23 cellular contexts compared by ENCODE assay signal in the genomic region with DNA sequence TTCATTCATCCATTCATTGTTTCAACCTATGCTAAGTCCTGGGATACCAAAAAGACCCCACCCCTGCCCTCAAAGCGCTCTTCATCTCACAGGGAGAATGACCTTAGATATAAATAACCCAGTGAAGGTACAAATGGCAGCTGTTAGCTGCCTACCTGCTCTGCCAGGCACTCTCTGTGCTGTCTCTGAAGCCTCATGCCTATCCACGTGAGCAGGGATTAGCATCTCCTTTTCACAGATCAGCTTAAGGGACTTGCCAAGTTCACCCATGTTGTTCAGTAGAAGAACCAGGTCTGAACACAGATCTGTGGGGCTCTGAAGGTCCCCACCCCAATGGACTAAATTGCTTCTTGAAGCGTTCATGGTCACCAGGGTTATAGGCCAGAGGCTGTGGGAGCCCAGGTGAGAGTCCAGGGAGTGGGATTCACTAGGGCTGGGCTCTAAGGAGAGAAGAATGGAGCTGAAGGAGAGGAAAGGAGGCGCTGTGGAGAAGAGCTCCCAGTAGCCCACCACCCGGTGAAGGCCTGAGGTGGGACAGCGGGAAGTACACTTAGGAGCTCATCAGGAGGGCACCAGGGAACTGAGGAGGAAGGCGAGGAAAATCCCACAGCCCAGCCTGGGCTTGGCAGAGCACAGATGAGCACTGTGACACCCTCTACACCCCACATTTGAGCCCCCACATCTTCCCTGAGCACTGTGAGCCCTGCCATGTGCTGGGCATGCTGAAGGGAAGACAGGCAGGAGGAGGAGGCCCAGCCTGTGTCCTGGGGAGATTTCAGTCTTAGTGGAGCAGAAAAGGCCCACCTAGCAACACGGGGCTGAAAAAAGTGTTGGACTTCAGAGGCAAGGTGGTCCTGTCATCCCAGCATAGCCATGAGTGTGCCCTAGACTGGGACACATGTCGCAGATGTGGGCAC. TPM values are rescaled to one million over a fixed set of nuclear protein-coding genes. Genes with fewer than 3 reads are reported as not detected.
DNase-seq lines count a peak whose midpoint lies in the region; ATAC-seq and TF ChIP-seq lines count a peak whose summit lies in the region.
"Had no signal": no experiment of that assay in that cellular context is flagged by ENCODE, and none has a peak within 500 bp of the region (broad histone marks: within the 10 kb centered on the region; RNA-seq: fewer than 3 reads in every experiment).

No MANE protein-coding gene starts in this region.

- TF ChIP-seq EP300 in esophagus muscularis mucosa (IDR thresholded peaks at IDR 0.05) = no peak

- no peak for TF ChIP-seq CTCF in esophagus muscularis mucosa (IDR thresholded peaks at IDR 0.05)
- no peak for TF ChIP-seq CTCF in progenitor cell of endocrine pancreas (IDR thresholded peaks at IDR 0.05; ENCODE audit: unreplicated experiment)

- H3K4me3 Mint-ChIP-seq in progenitor cell of endocrine pancreas (ENCODE audit: low read depth) = no peak overlapping the region
- H3K4me3 Mint-ChIP-seq: CD8-positive, alpha-beta T cell; HFFc6 had no signal

- no peaks in the 10 kb centered on the region for H3K9me3 ChIP-seq in esophagus muscularis mucosa
- H3K9me3 ChIP-seq: SK-N-SH had no signal

- H3K27ac Mint-ChIP-seq in progenitor cell of endocrine pancreas = peak overlapping the region; percentile 91
- H3K27ac Mint-ChIP-seq: CD8-positive, alpha-beta T cell; HFFc6 had no signal

- H3K36me3 Mint-ChIP-seq in progenitor cell of endocrine pancreas (ENCODE audit: insufficient read depth) = peaks cover 31% of the 10 kb centered on the region
- H3K36me3 Mint-ChIP-seq: CD8-positive, alpha-beta T cell had no signal

- DNase-seq in H4 (ENCODE audit: low spot score) = peak; percentile 2
- DNase-seq in NCI-H82 treated with DMSO at 0.1 percent for 48 hours (lab: John Stamatoyannopoulos, UW; ENCODE audit: unreplicated experiment) = peak; percentile 18
- peak; percentile 74 for DNase-seq in esophagus muscularis mucosa (ENCODE audit: extremely low spot score)
- DNase-seq in progenitor cell of endocrine pancreas (ENCODE audit: low spot score, unreplicated experiment) = no peak
- no peak for DNase-seq in left cardiac atrium
- no peak for DNase-seq in activated naive CD4-positive, alpha-beta T cell treated with Interleukin-2 at 50 U/mL for 16 hours
- DNase-seq in SKM-1 (lab: John Stamatoyannopoulos, UW; ENCODE audit: unreplicated experiment) = no peak
- no peak for DNase-seq in Kasumi-1 (lab: John Stamatoyannopoulos, UW)
- DNase-seq: CD8-positive, alpha-beta T cell; DMS153; GOT3; HFFc6; NCI-H1092 treated with DMSO at 0.1 percent for 48 hours; NCI-H1436 treated with DMSO at 0.1 percent for 48 hours; NCI-H1930; NCI-H2227 treated with DMSO at 0.1 percent for 48 hours; NCI-H510A; NK-92 treated with Interleukin-12 subunit alpha and Interleukin-12 subunit beta, amount 100 ng/mL, for 24 hours; SIG-M5; SK-N-SH had no signal

- intact Hi-C loops in esophagus muscularis mucosa (cut with DNase I) (no loop called here), left cardiac atrium (cut with DNase I) (no loop called here)

- H3K4me3 ChIP-seq in esophagus muscularis mucosa = no peak overlapping the region
- H3K4me3 ChIP-seq: BLaER1 treated with 17β-estradiol and CSF1 and Interleukin-3, amounts not matched to agents 10 nM and 100 nM had no signal

- no peak for TF ChIP-seq POLR2A in esophagus muscularis mucosa (IDR thresholded peaks at IDR 0.05; ENCODE audit: low read depth)

- 97% methylated on average over 9 of the region's 9 CpGs for WGBS in esophagus muscularis mucosa

- H3K27ac ChIP-seq in esophagus muscularis mucosa (replicated peaks in 1 of 4) = no peak overlapping the region
- H3K27ac ChIP-seq: RWPE1 had no signal

- ATAC-seq in left cardiac atrium = no peak
- ATAC-seq: CD8-positive, alpha-beta T cell had no signal

- H3K9me3 Mint-ChIP-seq in progenitor cell of endocrine pancreas (ENCODE audit: low read depth) = no peaks in the 10 kb centered on the region
- H3K9me3 Mint-ChIP-seq: CD8-positive, alpha-beta T cell had no signal

- H3K27me3 ChIP-seq in esophagus muscularis mucosa = no peaks in the 10 kb centered on the region

- H3K27me3 Mint-ChIP-seq in progenitor cell of endocrine pancreas = no peaks in the 10 kb centered on the region

- H3K36me3 ChIP-seq in esophagus muscularis mucosa = peaks cover 0 to 12% (median 0%) of the 10 kb centered on the region in 4 donors
- H3K36me3 ChIP-seq: BLaER1 treated with 17β-estradiol and CSF1 and Interleukin-3, amounts not matched to agents 10 nM and 100 nM had no signal

- peaks cover 10% of the 10 kb centered on the region for H3K4me1 Mint-ChIP-seq in progenitor cell of endocrine pancreas (ENCODE audit: low read depth)

- H3K4me1 ChIP-seq in esophagus muscularis mucosa = no peaks in the 10 kb centered on the region

RNA-seq across cellular contexts. Expression of a gene that starts 20.4 kb away (rescaled TPM):
- 4.8 TPM in 1 of 2 replicates, not detected in the other for total RNA-seq in H4 (2014; rRNA removed; shearing (Covaris generic))
- total RNA-seq in esophagus muscularis mucosa (10 to 100 TPM; 12.8 to 16.1 (median 15.7) TPM), progenitor cell of endocrine pancreas (617 and 649 TPM in 2 replicates), left cardiac atrium (10 to 100 TPM; 25.6 to 44.4 TPM)
- total RNA-seq: CD8-positive, alpha-beta T cell; HFFc6 had no signal

RNA-seq across cellular contexts. Expression of a gene that starts 42.9 kb away (rescaled TPM):
- not detected in 2 replicates for total RNA-seq in H4 (2014; rRNA removed; shearing (Covaris generic))
- total RNA-seq in esophagus muscularis mucosa = not detected
- total RNA-seq in progenitor cell of endocrine pancreas = not detected in 2 replicates
- not detected for total RNA-seq in left cardiac atrium
- total RNA-seq: CD8-positive, alpha-beta T cell; Daoy; HFFc6 had no signal

Comparison
In these comparisons a context has a peak if more than half of its experiments do, and no peak if none do; other contexts are left out.
1. DNase-seq: peak in H4 (single experiment), NCI-H82 treated with DMSO at 0.1 percent for 48 hours (single experiment) and esophagus muscularis mucosa (single experiment); none in progenitor cell of endocrine pancreas (single experiment), left cardiac atrium (single experiment), activated naive CD4-positive, alpha-beta T cell treated with Interleukin-2 at 50 U/mL for 16 hours (single experiment), SKM-1 (single experiment) and Kasumi-1 (0 of 2).
2. RNA of a gene that starts 20.4 kb away (total RNA-seq): 617 to 649 TPM in progenitor cell of endocrine pancreas; 25.6 to 44.4 TPM in left cardiac atrium, 12.8 to 16.1 TPM in esophagus muscularis mucosa and 4.8 TPM in H4; every median in the first group is over 10 times any median in the second.